22 cellular contexts compared by ENCODE assay signal in genomic region chr14:105993814-105994213, GRCh38.
"Had no signal": no experiment of that assay in that cellular context is flagged by ENCODE, and none has a peak within 500 bp of the region (broad histone marks: within the 10 kb centered on the region; RNA-seq: fewer than 3 reads in every experiment).

No MANE protein-coding gene starts in this region.

- ATAC-seq: activated CD4-positive, alpha-beta T cell treated with anti-CD3 and anti-CD28 coated beads for 36 hours; gastroesophageal sphincter; left cardiac atrium; left ventricle myocardium superior; upper lobe of right lung had no signal

- H3K4me1 Mint-ChIP-seq: neural crest cell had no signal

- H3K36me3 ChIP-seq: gastroesophageal sphincter, right atrium auricular region, suprapubic skin, tibial artery, upper lobe of right lung had no signal

- H3K27me3 Mint-ChIP-seq: activated CD4-positive, alpha-beta T cell treated with anti-CD3 and anti-CD28 coated beads for 36 hours had no signal

- H3K4me3 ChIP-seq: gastroesophageal sphincter, hepatocyte, right atrium auricular region, SK-N-MC, suprapubic skin, tibial artery, upper lobe of right lung had no signal

- H3K4me3 Mint-ChIP-seq: activated CD4-positive, alpha-beta T cell treated with anti-CD3 and anti-CD28 coated beads for 36 hours; activated naive CD4-positive, alpha-beta T cell treated with anti-CD3 and anti-CD28 coated beads for 36 hours; neural crest cell had no signal

- DNase-seq: activated CD4-positive, alpha-beta T cell treated with anti-CD3 and anti-CD28 coated beads for 36 hours; activated CD4-positive, alpha-beta T cell treated with anti-CD3 and anti-CD28 coated beads, Interleukin-2, amount 50 U/mL, for 48 hours; activated CD4-positive, CD25-positive, alpha-beta regulatory T cell; activated effector memory CD4-positive, alpha-beta T cell treated with anti-CD3 and anti-CD28 coated beads, Interleukin-2, amount 50 U/mL, for 16 hours; activated naive CD4-positive, alpha-beta T cell treated with anti-CD3 and anti-CD28 coated beads for 36 hours; activated T-cell treated with anti-CD3 and anti-CD28 coated beads, Interleukin-2, amount 50 U/mL, for 48 hours; effector memory CD4-positive, alpha-beta T cell; erythroblast; left cardiac atrium; left ventricle myocardium superior; nucleus accumbens; stimulated activated CD4-positive, alpha-beta T cell treated with anti-CD3 and anti-CD28 coated beads, Interleukin-15, amount 100 ng/mL, for 24 hours; stimulated activated CD4-positive, alpha-beta T cell treated with anti-CD3 and anti-CD28 coated beads, Interleukin-2, amount 100 ng/mL, for 24 hours; tibial artery; upper lobe of right lung had no signal

- H3K79me2 ChIP-seq: hepatocyte, parathyroid adenoma had no signal

- H3K4me1 ChIP-seq: gastroesophageal sphincter, parathyroid adenoma, right atrium auricular region, suprapubic skin, tibial artery, upper lobe of right lung had no signal

- H3K9me3 Mint-ChIP-seq: activated naive CD4-positive, alpha-beta T cell treated with anti-CD3 and anti-CD28 coated beads for 36 hours had no signal

- H3K4me2 ChIP-seq: hepatocyte had no signal

- H3K27ac ChIP-seq: gastroesophageal sphincter, hepatocyte, parathyroid adenoma, right atrium auricular region, SK-N-MC, suprapubic skin, tibial artery, upper lobe of right lung had no signal

- H3K9ac ChIP-seq: parathyroid adenoma had no signal

- H2AFZ ChIP-seq: hepatocyte had no signal

- H3K9me3 ChIP-seq: gastroesophageal sphincter, right atrium auricular region, suprapubic skin, tibial artery, upper lobe of right lung had no signal

- H3K27me3 ChIP-seq: hepatocyte, right atrium auricular region, suprapubic skin, upper lobe of right lung had no signal

- H3K27ac Mint-ChIP-seq: activated CD4-positive, alpha-beta T cell treated with anti-CD3 and anti-CD28 coated beads for 36 hours; activated naive CD4-positive, alpha-beta T cell treated with anti-CD3 and anti-CD28 coated beads for 36 hours had no signal
